Comparison of ENCODE assay signal across 1 cellular context in genomic region chr4:125334936-125335335, GRCh38.
TF ChIP-seq lines count a peak whose summit lies in the region.

No MANE protein-coding gene starts in this region.

TF ChIP-seq in HepG2, 621 proteins besides CTCF, POLR2A, EP300 and RAD21 (continued from another document):
- TF ChIP-seq, protein P1, sequence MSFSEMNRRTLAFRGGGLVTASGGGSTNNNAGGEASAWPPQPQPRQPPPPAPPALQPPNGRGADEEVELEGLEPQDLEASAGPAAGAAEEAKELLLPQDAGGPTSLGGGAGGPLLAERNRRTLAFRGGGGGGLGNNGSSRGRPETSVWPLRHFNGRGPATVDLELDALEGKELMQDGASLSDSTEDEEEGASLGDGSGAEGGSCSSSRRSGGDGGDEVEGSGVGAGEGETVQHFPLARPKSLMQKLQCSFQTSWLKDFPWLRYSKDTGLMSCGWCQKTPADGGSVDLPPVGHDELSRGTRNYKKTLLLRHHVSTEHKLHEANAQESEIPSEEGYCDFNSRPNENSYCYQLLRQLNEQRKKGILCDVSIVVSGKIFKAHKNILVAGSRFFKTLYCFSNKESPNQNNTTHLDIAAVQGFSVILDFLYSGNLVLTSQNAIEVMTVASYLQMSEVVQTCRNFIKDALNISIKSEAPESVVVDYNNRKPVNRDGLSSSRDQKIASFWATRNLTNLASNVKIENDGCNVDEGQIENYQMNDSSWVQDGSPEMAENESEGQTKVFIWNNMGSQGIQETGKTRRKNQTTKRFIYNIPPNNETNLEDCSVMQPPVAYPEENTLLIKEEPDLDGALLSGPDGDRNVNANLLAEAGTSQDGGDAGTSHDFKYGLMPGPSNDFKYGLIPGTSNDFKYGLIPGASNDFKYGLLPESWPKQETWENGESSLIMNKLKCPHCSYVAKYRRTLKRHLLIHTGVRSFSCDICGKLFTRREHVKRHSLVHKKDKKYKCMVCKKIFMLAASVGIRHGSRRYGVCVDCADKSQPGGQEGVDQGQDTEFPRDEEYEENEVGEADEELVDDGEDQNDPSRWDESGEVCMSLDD (CRISPR knock-in tag; IDR thresholded peaks at IDR 0.05; ENCODE audit: borderline replicate concordance): no peak
- no peak for TF ChIP-seq ZNF121 (CRISPR knock-in tag; IDR thresholded peaks at IDR 0.05)
- no peak for TF ChIP-seq MAX (IDR thresholded peaks at IDR 0.05)
- no peak for TF ChIP-seq RBFOX2 (IDR thresholded peaks at IDR 0.05; ENCODE audit: low read depth, low read length)
- TF ChIP-seq, protein P2, sequence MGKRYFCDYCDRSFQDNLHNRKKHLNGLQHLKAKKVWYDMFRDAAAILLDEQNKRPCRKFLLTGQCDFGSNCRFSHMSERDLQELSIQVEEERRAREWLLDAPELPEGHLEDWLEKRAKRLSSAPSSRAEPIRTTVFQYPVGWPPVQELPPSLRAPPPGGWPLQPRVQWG (CRISPR knock-in tag; IDR thresholded peaks at IDR 0.05; ENCODE audit: borderline replicate concordance, low read depth): no peak
- no peak for TF ChIP-seq HOXA7 (CRISPR knock-in tag; IDR thresholded peaks at IDR 0.05)
- no peak for TF ChIP-seq ZNF329 (CRISPR knock-in tag; IDR thresholded peaks at IDR 0.05; ENCODE audit: low read depth)
- no peak for TF ChIP-seq ZNF619 (CRISPR knock-in tag; IDR thresholded peaks at IDR 0.05)
- no peak for TF ChIP-seq ZSCAN9 (CRISPR knock-in tag; IDR thresholded peaks at IDR 0.05; ENCODE audit: borderline replicate concordance)
